Comparison of ENCODE assay signal across 21 cellular contexts in genomic region chr2:100405403-100406119, GRCh38. TPM values are rescaled to one million over a fixed set of nuclear protein-coding genes. Genes with fewer than 3 reads are reported as not detected.
"Had no signal": no experiment of that assay in that cellular context is flagged by ENCODE, and none has a peak within 500 bp of the region (broad histone marks: within the 10 kb centered on the region; RNA-seq: fewer than 3 reads in every experiment).

No MANE protein-coding gene starts in this region.

- DNase-seq: IMR-90, Kasumi-1, KG1, MM.1S, NCI-H1092 treated with DMSO at 0.1 percent for 48 hours, NCI-H1436, NCI-H187, NCI-H2029, NCI-H2081 treated with DMSO at 0.1 percent for 48 hours, NCI-H2171, NCI-H226, NCI-H446, NCI-H510A, NCI-H524 treated with DMSO at 0.1 percent for 48 hours, NCI-H69, NCI-H774, SHP77 had no signal

- ATAC-seq: Panc1, SK-N-SH treated with all-trans-retinoic acid at 6 μM for 48 hours had no signal

- H3K27ac ChIP-seq: RWPE1 had no signal

RNA-seq across cellular contexts. Expression of gene CHST10, which starts 11.9 kb away (rescaled TPM):
- total RNA-seq: HT-29 had no signal
